In the genomic region with DNA sequence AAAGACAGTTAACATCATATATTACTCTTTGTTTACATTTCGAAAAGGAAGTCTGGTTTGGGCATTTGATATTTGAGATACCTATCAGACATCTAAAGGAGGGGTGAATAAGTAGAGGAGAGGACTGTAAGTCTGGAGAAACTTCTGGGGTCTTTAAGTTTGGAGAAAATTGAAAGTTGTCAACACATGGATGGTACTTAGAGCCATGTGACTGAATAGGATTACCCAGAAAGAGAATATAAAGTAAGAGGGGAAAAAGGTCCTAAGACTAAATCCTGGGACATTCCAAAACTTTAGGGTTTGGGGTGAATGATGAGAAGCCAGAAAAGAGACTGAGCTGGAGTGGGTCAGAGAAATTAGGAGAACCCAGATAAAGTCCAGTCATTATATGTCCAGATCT, we compare ENCODE assay signal across 31 cellular contexts.
"Had no signal": no experiment of that assay in that cellular context is flagged by ENCODE, and none has a peak within 500 bp of the region (broad histone marks: within the 10 kb centered on the region; RNA-seq: fewer than 3 reads in every experiment).

No MANE protein-coding gene starts in this region.

- H3K36me3 ChIP-seq: MG63, Peyer's patch, SJSA1 had no signal

- H3K9me3 ChIP-seq: MG63, Peyer's patch, SJSA1, SK-N-SH had no signal

- ATAC-seq: PC-3 had no signal

- H3K4me1 ChIP-seq: Peyer's patch, SJSA1 had no signal

- H3K9me2 ChIP-seq: SK-N-SH had no signal

- H3K9ac ChIP-seq: SK-N-SH had no signal

- H3K4me2 ChIP-seq: SK-N-SH had no signal

- H3K4me3 ChIP-seq: MG63, Peyer's patch, SJSA1 had no signal

- DNase-seq: Kasumi-1; MG63; NCI-H1048; NCI-H1092 treated with DMSO at 0.1 percent for 48 hours; NCI-H1105 treated with DMSO at 0.1 percent for 48 hours; NCI-H1417; NCI-H1436; NCI-H146; NCI-H1694; NCI-H187; NCI-H1930; NCI-H2029 treated with DMSO at 0.1 percent for 48 hours; NCI-H2081 treated with DMSO at 0.1 percent for 48 hours; NCI-H2107; NCI-H2171; NCI-H226; NCI-H446 treated with DMSO at 0.1 percent for 48 hours; NCI-H510A; NCI-H524; NCI-H774; NK-92 treated with Interleukin-12 subunit alpha and Interleukin-12 subunit beta, amount 100 ng/mL, for 24 hours; OCI-M1; PC-3; Peyer's patch; Right ventricle myocardium superior; RPMI8226; SHP77 treated with DMSO at 0.1 percent for 48 hours; SK-N-SH; SW 1271; T-helper 1 cell had no signal

- H3K27me3 ChIP-seq: Peyer's patch had no signal

- H3K27ac ChIP-seq: Peyer's patch, SJSA1 had no signal
